In the genomic region with DNA sequence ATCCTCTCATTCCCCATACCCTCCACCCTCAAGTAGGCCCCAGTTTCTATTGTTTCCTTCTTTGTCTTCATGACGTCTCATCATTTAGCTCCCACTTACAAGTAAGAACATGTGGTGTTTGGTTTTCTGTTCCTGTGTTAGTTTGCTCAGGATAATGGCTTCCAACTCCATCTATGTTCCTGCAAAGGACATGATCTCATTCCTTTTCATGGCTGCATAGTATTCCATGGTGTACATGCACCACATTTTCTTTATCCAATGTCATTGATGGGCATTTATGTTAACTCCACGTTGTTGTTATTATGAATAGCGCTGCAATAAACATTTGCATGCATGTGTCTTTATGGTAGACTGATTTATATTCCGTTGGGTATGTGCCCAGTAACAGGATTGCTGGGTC, we compare ENCODE assay signal across 6 cellular contexts. TPM values are rescaled to one million over a fixed set of nuclear protein-coding genes. Genes with fewer than 3 reads are reported as not detected.
"Had no signal": no experiment of that assay in that cellular context is flagged by ENCODE, and none has a peak within 500 bp of the region (broad histone marks: within the 10 kb centered on the region; RNA-seq: fewer than 3 reads in every experiment).

No MANE protein-coding gene starts in this region.

RNA-seq across cellular contexts. Expression of a gene that starts 45.4 kb away (rescaled TPM):
- total RNA-seq: activated naive CD4-positive, alpha-beta T cell treated with anti-CD3 and anti-CD28 coated beads for 36 hours; activated naive CD8-positive, alpha-beta T cell treated with anti-CD3 and anti-CD28 coated beads for 36 hours; activated naive CD8-positive, alpha-beta T cell treated with anti-CD3 and anti-CD28 coated beads, Interleukin-2, amount 10 ng/mL, durations not matched to agents 7 days and 5 days; activated T-cell treated with anti-CD3 and anti-CD28 coated beads, Interleukin-2, amount 50 U/mL, for 72 hours; activated T-helper 1 cell treated with anti-CD3 and anti-CD28 coated beads, Interleukin-12 subunit alpha, Interleukin-12 subunit beta, Interleukin-2, Interleukin-4 antibody, amounts not matched to agents 30 ng/mL and 10 ng/mL and 1 ng/mL, durations not matched to agents 14 hours and 24 hours and 36 hours; activated T-helper 2 cell treated with anti-CD3 and anti-CD28 coated beads, Interferon-gamma antibody, Interleukin-2, Interleukin-4, amounts not matched to agents 10 μg/mL and 5 μg/mL and 100 μg/mL, durations not matched to agents 14 hours and 24 hours and 36 hours had no signal
